In the genomic region with DNA sequence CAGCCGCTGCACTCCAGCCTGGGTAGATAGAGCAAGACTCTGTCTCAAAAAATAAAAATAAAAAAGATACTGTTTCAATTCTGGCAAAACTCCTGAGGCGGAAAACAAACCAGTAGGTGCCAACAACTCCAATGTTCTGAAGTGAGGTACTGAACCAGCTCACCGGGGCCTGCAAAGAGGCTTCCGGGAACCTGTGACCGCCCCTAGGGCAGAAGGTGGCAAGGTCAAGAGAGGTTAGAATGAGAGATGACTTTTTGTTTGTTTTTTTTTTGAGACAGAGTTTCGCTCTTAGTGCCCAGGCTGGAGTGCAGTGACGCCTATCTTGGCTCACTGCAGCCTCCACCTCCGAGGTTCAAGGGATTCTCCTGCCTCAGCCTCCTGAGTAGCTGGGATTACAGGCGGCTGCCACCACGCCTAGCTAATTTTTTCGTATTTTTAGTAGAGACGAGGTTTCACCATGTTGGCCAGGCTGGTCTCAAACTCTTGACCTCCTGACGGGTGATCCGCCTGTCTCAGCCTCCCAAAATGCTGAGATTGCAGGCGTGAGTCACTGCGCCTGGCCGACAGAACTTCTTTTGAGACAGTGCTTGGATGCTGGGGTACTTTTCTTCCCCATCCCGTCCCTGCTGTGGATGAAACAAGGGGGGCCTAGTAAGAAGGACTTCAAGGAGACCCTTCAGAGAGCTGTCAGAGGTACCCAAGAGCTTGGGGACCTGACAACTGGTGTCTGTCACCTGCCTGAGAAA, we compare ENCODE assay signal across 23 cellular contexts.
DNase-seq lines count a peak whose midpoint lies in the region; ATAC-seq, FAIRE-seq and TF ChIP-seq lines count a peak whose summit lies in the region.
"Had no signal": no experiment of that assay in that cellular context is flagged by ENCODE, and none has a peak within 500 bp of the region (broad histone marks: within the 10 kb centered on the region; RNA-seq: fewer than 3 reads in every experiment).

No MANE protein-coding gene starts in this region.

- H3K9ac ChIP-seq in OCI-LY1 (ENCODE audit: low read length) (no peak overlapping the region), HepG2 (ENCODE audit: insufficient read depth, low read depth, low read length) (no peak overlapping the region)

- CTCF ChIA-PET in HepG2 (lab: Yijun Ruan, JAX; ENCODE audit: low intra/inter-chr PET ratio, low total read pairs) = no interaction called here
- CTCF ChIA-PET in activated CD4-positive, alpha-beta memory T cell treated with anti-CD3 and anti-CD28 coated beads for 36 hours (lab: Charles Lee) = interaction anchor here (0.6 to 0.8 kb wide), 3 partner anchors 8 to 305 kb away, joined by 3 read pairs; no protein-coding TSS in a partner anchor

- in situ Hi-C loops in HepG2 (cut with HindIII; ENCODE audit: extremely low pct_ligation_motif_present, low pct_unique_long_range_greater_than_20kb) = no loop called here

- H3K4me3 ChIP-seq in OCI-LY1 (ENCODE audit: low read depth, low read length, poor library complexity, severe bottlenecking) (no peak overlapping the region), HepG2 (replicated peaks in 1 of 3; ENCODE audit: insufficient read depth in 1 of 3, low read depth in 2 of 3, low read length in 3 of 3) (no peak overlapping the region), thyroid gland (replicated peaks in 1 of 3) (no peak overlapping the region)
- H3K4me3 ChIP-seq: Peyer's patch had no signal

- TF ChIP-seq POLR2A in HepG2 (IDR thresholded peaks at IDR 0.05; ENCODE audit: insufficient read depth in 1 of 2, low read depth in 2 of 2, low read length in 2 of 2) (no peak), thyroid gland (IDR thresholded peaks at IDR 0.05) (no peak)

- no peak for TF ChIP-seq RAD21 in HepG2 (CRISPR knock-in tag; IDR thresholded peaks at IDR 0.05)

- H2AFZ ChIP-seq in OCI-LY1 (ENCODE audit: low read length) = no peak overlapping the region
- H2AFZ ChIP-seq in HepG2 (ENCODE audit: low read length) = no peak overlapping the region

- peaks cover 36% of the 10 kb centered on the region for H3K4me1 ChIP-seq in OCI-LY1 (ENCODE audit: insufficient read depth, low read length, severe bottlenecking)
- H3K4me1 ChIP-seq in HepG2 (ENCODE audit: insufficient read depth, low read length) = peaks cover 80% of the 10 kb centered on the region
- peaks cover 31 to 52% of the 10 kb centered on the region in 2 donors for H3K4me1 ChIP-seq in thyroid gland
- H3K4me1 ChIP-seq: BE2C had no signal

- no peak for ATAC-seq in HepG2
- ATAC-seq: HCT116 had no signal

- no peaks in the 10 kb centered on the region for H3K9me3 Mint-ChIP-seq in osteocyte (ENCODE audit: unreplicated experiment)
- H3K9me3 Mint-ChIP-seq in activated CD4-positive, alpha-beta memory T cell treated with anti-CD3 and anti-CD28 coated beads for 36 hours = no peaks in the 10 kb centered on the region
- H3K9me3 Mint-ChIP-seq: CD4-positive, alpha-beta memory T cell had no signal

- POLR2A ChIA-PET in HepG2 (lab: Yijun Ruan, JAX) = interaction anchor here (1.0 to 1.3 kb wide), 2 partner anchors 9 to 12 kb away, joined by 4 to 7 read pairs; no protein-coding TSS in a partner anchor
- POLR2A ChIA-PET in activated CD4-positive, alpha-beta memory T cell treated with anti-CD3 and anti-CD28 coated beads for 36 hours (lab: Charles Lee) = no interaction called here

- H3F3A ChIP-seq in OCI-LY1 (ENCODE audit: insufficient read depth, low read length) = no peaks in the 10 kb centered on the region

- peaks cover 76% of the 10 kb centered on the region for H3K4me1 Mint-ChIP-seq in osteocyte (ENCODE audit: unreplicated experiment)
- H3K4me1 Mint-ChIP-seq in activated CD4-positive, alpha-beta memory T cell treated with anti-CD3 and anti-CD28 coated beads for 36 hours (ENCODE audit: low read depth) = no peaks in the 10 kb centered on the region
- H3K4me1 Mint-ChIP-seq: CD4-positive, alpha-beta memory T cell had no signal

- H3K4me3 Mint-ChIP-seq in osteocyte (ENCODE audit: unreplicated experiment) = no peak overlapping the region
- no peak overlapping the region for H3K4me3 Mint-ChIP-seq in activated CD4-positive, alpha-beta memory T cell treated with anti-CD3 and anti-CD28 coated beads for 36 hours
- H3K4me3 Mint-ChIP-seq: CD4-positive, alpha-beta memory T cell had no signal

- no peaks in the 10 kb centered on the region for H3K36me3 Mint-ChIP-seq in osteocyte (ENCODE audit: unreplicated experiment)
- H3K36me3 Mint-ChIP-seq in activated CD4-positive, alpha-beta memory T cell treated with anti-CD3 and anti-CD28 coated beads for 36 hours = no peaks in the 10 kb centered on the region
- H3K36me3 Mint-ChIP-seq: CD4-positive, alpha-beta memory T cell had no signal

- no peaks in the 10 kb centered on the region for H3K27me3 Mint-ChIP-seq in osteocyte (ENCODE audit: unreplicated experiment)
- H3K27me3 Mint-ChIP-seq in activated CD4-positive, alpha-beta memory T cell treated with anti-CD3 and anti-CD28 coated beads for 36 hours = no peaks in the 10 kb centered on the region

- no peaks in the 10 kb centered on the region for H3K9me2 ChIP-seq in OCI-LY1 (ENCODE audit: low read depth, low read length)

- no TSS peak for BruUV-seq in HepG2 (replicated peaks; lab: Mats Ljungman, UMichigan)

- H3K4me2 ChIP-seq in OCI-LY1 (ENCODE audit: low read length) = no peak overlapping the region
- no peak overlapping the region; the same call in 1 of the 2 replicates for H3K4me2 ChIP-seq in HepG2 (ENCODE audit: low read depth, low read length)

- intact Hi-C loops in HepG2 (cut with micrococcal nuclease; ENCODE audit: unreplicated experiment) (no loop called here), thyroid gland (cut with DNase I) (no loop called here)
- intact Hi-C loops in activated CD4-positive, alpha-beta memory T cell treated with anti-CD3 and anti-CD28 coated beads for 36 hours (cut with micrococcal nuclease) = no loop called here

- H3K79me2 ChIP-seq in OCI-LY1 (ENCODE audit: insufficient read depth, low read length) (no peaks in the 10 kb centered on the region), HepG2 (ENCODE audit: insufficient read depth, low read length) (no peaks in the 10 kb centered on the region)

- 57% methylated on average over 18 of the region's 18 CpGs for WGBS in HepG2 (ENCODE audit: low lambda C conversion rate)
- WGBS in thyroid gland, 2 donors = 84 to 87% methylated on average over 18 of the region's 18 CpGs

- H3K9me3 ChIP-seq in OCI-LY1 (ENCODE audit: low read length) (no peaks in the 10 kb centered on the region), HepG2 (ENCODE audit: low read length) (no peaks in the 10 kb centered on the region), thyroid gland (no peaks in the 10 kb centered on the region)
- H3K9me3 ChIP-seq: BE2C, Peyer's patch had no signal

- FAIRE-seq in HepG2 (lab: Jason Lieb, UNC) = no peak
- FAIRE-seq: GM18507, GM19239, H1 had no signal

- H3K27me3 ChIP-seq in OCI-LY1 (ENCODE audit: insufficient read depth, low read length) = no peaks in the 10 kb centered on the region
- H3K27me3 ChIP-seq in HepG2 (ENCODE audit: control insufficient read depth in 1 of 2, insufficient read depth in 2 of 2, low read length in 2 of 2) = no peaks in the 10 kb centered on the region; a peak in 1 of 5 replicates
- H3K27me3 ChIP-seq in thyroid gland = no peaks in the 10 kb centered on the region
- H3K27me3 ChIP-seq: BE2C, Peyer's patch had no signal

- no peaks in the 10 kb centered on the region; the same call in 1 of the 2 replicates for H3K36me3 ChIP-seq in OCI-LY1 (ENCODE audit: insufficient read depth, low read length)
- no peaks in the 10 kb centered on the region for H3K36me3 ChIP-seq in HepG2 (replicated peaks in 1 of 2; ENCODE audit: control insufficient read depth in 1 of 2, insufficient read depth in 2 of 2, low read length in 2 of 2)
- no peaks in the 10 kb centered on the region for H3K36me3 ChIP-seq in thyroid gland
- H3K36me3 ChIP-seq: BE2C, Peyer's patch had no signal

- no peak for TF ChIP-seq CTCF in OCI-LY1 (IDR thresholded peaks at IDR 0.05; ENCODE audit: low read length)
- no peak for TF ChIP-seq CTCF in HepG2 (CRISPR knock-in tag; IDR thresholded peaks at IDR 0.05)
- TF ChIP-seq CTCF in osteocyte (IDR thresholded peaks at IDR 0.05) = no peak
- TF ChIP-seq CTCF in thyroid gland (IDR thresholded peaks at IDR 0.05) = no peak

- H4K20me1 ChIP-seq in OCI-LY1 (ENCODE audit: insufficient read depth, low read length) (no peaks in the 10 kb centered on the region), HepG2 (ENCODE audit: insufficient read depth, low read length) (no peaks in the 10 kb centered on the region)

- peak overlapping the region; percentile 94 for H3K27ac Mint-ChIP-seq in osteocyte (ENCODE audit: unreplicated experiment)
- H3K27ac Mint-ChIP-seq in activated CD4-positive, alpha-beta memory T cell treated with anti-CD3 and anti-CD28 coated beads for 36 hours = no peak overlapping the region
- H3K27ac Mint-ChIP-seq: CD4-positive, alpha-beta memory T cell had no signal

- peak overlapping the region; percentile 14 for H3K27ac ChIP-seq in OCI-LY1 (ENCODE audit: low read depth, low read length, poor library complexity, severe bottlenecking)
- no peak overlapping the region for H3K27ac ChIP-seq in HepG2 (ENCODE audit: extremely low read length, insufficient read depth, low read length)
- H3K27ac ChIP-seq in thyroid gland = no peak overlapping the region
- H3K27ac ChIP-seq: Peyer's patch had no signal

- DNase-seq in HepG2 (ENCODE audit: low spot score) (no peak), osteocyte (ENCODE audit: extremely low spot score, unreplicated experiment) (no peak), thyroid gland (peak; percentile 32 to 40), globus pallidus (ENCODE audit: low spot score) (no peak), medulla oblongata (ENCODE audit: extremely low spot score) (no peak), DMS153 treated with DMSO at 0.1 percent for 48 hours (lab: John Stamatoyannopoulos, UW; ENCODE audit: unreplicated experiment) (no peak)
- DNase-seq in activated CD4-positive, alpha-beta memory T cell treated with anti-CD3 and anti-CD28 coated beads for 36 hours = no peak
- DNase-seq: BE2C; CD4-positive, alpha-beta memory T cell; GDM1; NCI-H1105; NCI-H146; NCI-H2029; NCI-H226; NCI-H510A treated with DMSO at 0.1 percent for 48 hours; NCI-H748 treated with DMSO at 0.1 percent for 48 hours; NK-92 treated with Interleukin-12 subunit alpha and Interleukin-12 subunit beta, amount 100 ng/mL, for 24 hours; Peyer's patch had no signal

- TF ChIP-seq EP300 in HepG2 (IDR thresholded peaks at IDR 0.05; ENCODE audit: low read depth in 2 of 2, low read length in 2 of 2) = no peak
- TF ChIP-seq EP300 in HepG2 (CRISPR knock-in tag; IDR thresholded peaks at IDR 0.05; ENCODE audit: borderline replicate concordance) = no peak

TF ChIP-seq in HepG2, 621 proteins besides CTCF, POLR2A, EP300 and RAD21 (continues in another document):
- no peak for TF ChIP-seq ATAD3A (CRISPR knock-in tag; IDR thresholded peaks at IDR 0.05)

Comparison
In these comparisons a context has a peak if more than half of its experiments do, and no peak if none do; other contexts are left out.
1. DNase-seq: peak in thyroid gland (2 of 2); none in HepG2 (single experiment), osteocyte (single experiment), globus pallidus (single experiment), medulla oblongata (single experiment), DMS153 treated with DMSO at 0.1 percent for 48 hours (single experiment) and activated CD4-positive, alpha-beta memory T cell treated with anti-CD3 and anti-CD28 coated beads for 36 hours (single experiment).